ENCODE assay signal across 17 cellular contexts in the genomic region with DNA sequence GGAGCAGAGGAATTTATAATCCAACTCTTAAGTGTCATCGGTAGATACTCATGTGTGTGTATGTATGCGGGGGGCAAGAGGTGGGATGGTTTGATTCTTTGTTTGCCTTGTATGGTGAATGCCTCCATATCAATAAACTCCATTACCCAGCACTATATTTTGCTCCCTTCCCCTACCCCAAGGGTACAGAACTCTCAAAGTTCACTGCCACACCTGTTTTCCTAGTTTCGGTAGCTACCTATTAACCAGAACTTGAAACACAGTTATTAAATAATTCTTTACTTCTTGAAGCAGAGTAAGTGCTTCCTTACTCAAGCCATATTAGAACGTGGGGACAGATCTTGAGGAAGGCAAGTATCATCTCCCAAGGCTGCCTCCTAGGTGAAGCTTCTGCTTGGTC.
DNase-seq lines count a peak whose midpoint lies in the region; ATAC-seq and TF ChIP-seq lines count a peak whose summit lies in the region.
"Had no signal": no experiment of that assay in that cellular context is flagged by ENCODE, and none has a peak within 500 bp of the region (broad histone marks: within the 10 kb centered on the region; RNA-seq: fewer than 3 reads in every experiment).

No MANE protein-coding gene starts in this region.

- ATAC-seq in upper lobe of right lung, result peak; percentile 29

- H3K27me3 ChIP-seq in AG04450 (ENCODE audit: control insufficient read depth, insufficient read depth, low read length) (no peaks in the 10 kb centered on the region), hepatocyte (no peaks in the 10 kb centered on the region), upper lobe of right lung (no peaks in the 10 kb centered on the region)
- H3K27me3 ChIP-seq: BE2C had no signal

- H3K4me3 ChIP-seq in AG04450 (ENCODE audit: low read depth, low read length) (no peak overlapping the region), hepatocyte (no peak overlapping the region), upper lobe of right lung (no peak overlapping the region)
- H3K4me3 ChIP-seq: GM23248, HAP-1 had no signal

- H3K79me2 ChIP-seq in hepatocyte, result no peaks in the 10 kb centered on the region

- H3K36me3 ChIP-seq in hepatocyte (replicated peaks; ENCODE audit: insufficient read depth, low read depth) (no peaks in the 10 kb centered on the region), upper lobe of right lung (no peaks in the 10 kb centered on the region)
- H3K36me3 ChIP-seq: BE2C, HAP-1 had no signal

- intact Hi-C loops in upper lobe of right lung (cut with DNase I), result no loop called here

- in situ Hi-C loops in KBM-7 (cut with MboI; ENCODE audit: low pct_unique_long_range_greater_than_20kb, low sequenced_read_pairs), result no loop called here

- H3K27ac ChIP-seq in AG04450 (ENCODE audit: low read depth, low read length), result peak overlapping the region; percentile 11
- H3K27ac ChIP-seq in hepatocyte, result peak overlapping the region; percentile 10
- no peak overlapping the region for H3K27ac ChIP-seq in upper lobe of right lung
- H3K27ac ChIP-seq: GM23248 had no signal

- no peak overlapping the region for H3K4me2 ChIP-seq in hepatocyte

- no peaks in the 10 kb centered on the region for H3K9me2 ChIP-seq in hepatocyte (replicated peaks; ENCODE audit: insufficient read depth)

- peaks cover 3% of the 10 kb centered on the region for H3K4me1 ChIP-seq in hepatocyte (ENCODE audit: insufficient read depth)
- H3K4me1 ChIP-seq in upper lobe of right lung, result no peaks in the 10 kb centered on the region
- H3K4me1 ChIP-seq: BE2C, Caco-2, HAP-1 had no signal

- no peak for DNase-seq in AG04450 (ENCODE audit: low read depth, low spot score)
- DNase-seq in hepatocyte (ENCODE audit: low spot score), result no peak
- peak; percentile 40 for DNase-seq in mucosa of gallbladder (ENCODE audit: low spot score)
- no peak for DNase-seq in upper lobe of right lung
- no peak for DNase-seq in KBM-7
- DNase-seq in epidermal melanocyte (ENCODE audit: insufficient read length, low spot score), result no peak
- no peak for DNase-seq in iPS-NIHi7 (ENCODE audit: extremely low spot score)
- DNase-seq: 8988T; BE2C; C1 segment of cervical spinal cord; Caco-2; CD4-positive, CD25-positive, alpha-beta regulatory T cell; DMS153; DMS79; GDM1; GM23248 had no signal

- H4K20me1 ChIP-seq in hepatocyte (ENCODE audit: insufficient read depth, poor library complexity, severe bottlenecking), result no peaks in the 10 kb centered on the region

- no peak for TF ChIP-seq CTCF in AG04450 (IDR thresholded peaks at IDR 0.05; ENCODE audit: low read depth, low read length)
- no peak for TF ChIP-seq CTCF in hepatocyte (IDR thresholded peaks at IDR 0.05; ENCODE audit: poor library complexity)
- no peak for TF ChIP-seq CTCF in upper lobe of right lung (IDR thresholded peaks at IDR 0.05)

- CTCF ChIA-PET in AG04450 (lab: Charles Lee), result no interaction called here

- no peak overlapping the region for H2AFZ ChIP-seq in hepatocyte
- H2AFZ ChIP-seq: GM23248 had no signal

- POLR2A ChIA-PET in AG04450 (lab: Yijun Ruan, JAX), result no interaction called here

- no peaks in the 10 kb centered on the region for H3K9me3 ChIP-seq in AG04450 (ENCODE audit: control insufficient read depth, insufficient read depth, low read length)
- H3K9me3 ChIP-seq in hepatocyte (ENCODE audit: low read depth), result no peaks in the 10 kb centered on the region
- H3K9me3 ChIP-seq in upper lobe of right lung, result no peaks in the 10 kb centered on the region
- H3K9me3 ChIP-seq: BE2C, Caco-2, HAP-1 had no signal

- 70% methylated on average over 4 of the region's 4 CpGs for WGBS in hepatocyte (ENCODE audit: low lambda C conversion rate, missing lambda C conversion rate)
